ENCODE assay signal across 9 cellular contexts in the genomic region with DNA sequence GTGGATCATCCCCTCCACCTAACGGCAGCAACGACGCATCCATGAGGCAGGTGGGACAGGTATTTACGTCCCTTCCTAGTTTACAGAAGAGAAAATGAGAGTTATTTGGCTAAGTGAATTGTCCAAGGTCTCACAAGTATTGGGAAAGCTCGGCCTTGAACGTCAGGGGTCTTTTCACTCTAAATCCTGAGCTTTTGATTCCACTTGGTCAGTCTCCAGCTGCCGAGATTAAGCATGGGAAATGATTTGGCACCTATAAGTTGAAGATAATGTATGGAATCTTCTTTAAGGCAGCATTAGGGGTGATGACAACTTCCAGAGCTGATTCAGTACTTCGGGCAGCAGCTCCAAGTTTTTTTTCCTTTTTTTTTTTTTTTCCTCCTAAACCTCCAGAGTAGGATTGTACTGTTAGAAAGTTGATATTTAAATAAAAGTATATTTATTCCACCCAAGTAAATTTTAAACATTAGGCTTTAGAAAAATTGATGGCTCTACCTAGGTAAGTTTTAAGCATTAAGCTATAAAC. TPM values are rescaled to one million over a fixed set of nuclear protein-coding genes. Genes with fewer than 3 reads are reported as not detected.
DNase-seq lines count a peak whose midpoint lies in the region; ATAC-seq, FAIRE-seq and TF ChIP-seq lines count a peak whose summit lies in the region.
"Had no signal": no experiment of that assay in that cellular context is flagged by ENCODE, and none has a peak within 500 bp of the region (broad histone marks: within the 10 kb centered on the region; RNA-seq: fewer than 3 reads in every experiment).

No MANE protein-coding gene starts in this region.

- no peaks in the 10 kb centered on the region for H3K4me1 ChIP-seq in kidney (ENCODE audit: control insufficient read depth in 1 of 2, insufficient read depth in 1 of 2, low read depth in 1 of 2, low read length in 2 of 2)
- H3K4me1 ChIP-seq in tibial nerve, result peaks cover 0 to 25% (median 2%) of the 10 kb centered on the region in 4 donors

- 3 to 4% methylated on average over 8 of the region's 8 CpGs for WGBS in tibial nerve, 2 donors

- H3K9me3 Mint-ChIP-seq in activated T-cell treated with anti-CD3 and anti-CD28 coated beads, Interleukin-2, amount 50 U/mL, for 72 hours, result peaks cover 0 to 5% of the 10 kb centered on the region in 2 donors
- H3K9me3 Mint-ChIP-seq in activated naive CD8-positive, alpha-beta T cell treated with anti-CD3 and anti-CD28 coated beads for 36 hours, result no peaks in the 10 kb centered on the region

- H3K27me3 Mint-ChIP-seq in activated T-cell treated with anti-CD3 and anti-CD28 coated beads, Interleukin-2, amount 50 U/mL, for 72 hours (ENCODE audit: low read depth), result peaks cover 8% of the 10 kb centered on the region
- peaks cover 13% of the 10 kb centered on the region for H3K27me3 Mint-ChIP-seq in activated naive CD8-positive, alpha-beta T cell treated with anti-CD3 and anti-CD28 coated beads for 36 hours

- H3K27ac ChIP-seq in kidney (ENCODE audit: low read depth in 2 of 2, low read length in 2 of 2), result no peak overlapping the region
- peak overlapping the region in 3 of 4 donors; percentile 51 to 85 (median 78) for H3K27ac ChIP-seq in tibial nerve

- TF ChIP-seq CTCF in kidney (IDR thresholded peaks at IDR 0.05; ENCODE audit: borderline replicate concordance, extremely low read depth, insufficient read depth), result no peak
- no peak for TF ChIP-seq CTCF in tibial nerve (IDR thresholded peaks at IDR 0.05)

- H3K27me3 ChIP-seq in tibial nerve, result no peaks in the 10 kb centered on the region

- no peak for TF ChIP-seq POLR2A in tibial nerve (IDR thresholded peaks at IDR 0.05)

- no peak overlapping the region for H3K27ac Mint-ChIP-seq in activated T-cell treated with anti-CD3 and anti-CD28 coated beads, Interleukin-2, amount 50 U/mL, for 72 hours
- peak overlapping the region; percentile 13 for H3K27ac Mint-ChIP-seq in activated naive CD8-positive, alpha-beta T cell treated with anti-CD3 and anti-CD28 coated beads for 36 hours

- H3K9me3 ChIP-seq in kidney (ENCODE audit: control insufficient read depth in 1 of 2, low read length in 2 of 2) (no peaks in the 10 kb centered on the region), tibial nerve (no peaks in the 10 kb centered on the region)

- H3K4me1 Mint-ChIP-seq in activated T-cell treated with anti-CD3 and anti-CD28 coated beads, Interleukin-2, amount 50 U/mL, for 72 hours (ENCODE audit: low read depth), result peaks cover 31% of the 10 kb centered on the region
- H3K4me1 Mint-ChIP-seq in activated naive CD8-positive, alpha-beta T cell treated with anti-CD3 and anti-CD28 coated beads for 36 hours, result peaks cover 12% of the 10 kb centered on the region

- H3K4me3 Mint-ChIP-seq in activated T-cell treated with anti-CD3 and anti-CD28 coated beads, Interleukin-2, amount 50 U/mL, for 72 hours, result peak overlapping the region; percentile 86 to 88
- H3K4me3 Mint-ChIP-seq in activated naive CD8-positive, alpha-beta T cell treated with anti-CD3 and anti-CD28 coated beads for 36 hours, result peak overlapping the region; percentile 85

- no peak for DNase-seq in activated T-cell treated with anti-CD3 and anti-CD28 coated beads, Interleukin-2, amount 50 U/mL, for 72 hours
- no peak for DNase-seq in activated T-cell treated with anti-CD3 and anti-CD28 coated beads, Interleukin-2, amount 50 U/mL, for 1 hour
- no peak for DNase-seq in activated naive CD8-positive, alpha-beta T cell treated with anti-CD3 and anti-CD28 coated beads for 36 hours
- DNase-seq in kidney, result no peak
- DNase-seq in tibial nerve (ENCODE audit: low spot score in 2 of 2), result no peak
- DNase-seq in RCC 7860 (ENCODE audit: low spot score), result no peak

- H3K36me3 ChIP-seq in kidney (ENCODE audit: control insufficient read depth in 1 of 2, insufficient read depth in 2 of 2, low read length in 2 of 2) (no peaks in the 10 kb centered on the region), tibial nerve (no peaks in the 10 kb centered on the region)

- FAIRE-seq in kidney (lab: Jason Lieb, UNC) (no peak), RCC 7860 (lab: Jason Lieb, UNC) (no peak)
- FAIRE-seq: frontal cortex had no signal

- H3K36me3 Mint-ChIP-seq in activated T-cell treated with anti-CD3 and anti-CD28 coated beads, Interleukin-2, amount 50 U/mL, for 72 hours (ENCODE audit: insufficient read depth in 2 of 2), result peaks cover 4 to 6% of the 10 kb centered on the region in 2 donors
- peaks cover 3% of the 10 kb centered on the region for H3K36me3 Mint-ChIP-seq in activated naive CD8-positive, alpha-beta T cell treated with anti-CD3 and anti-CD28 coated beads for 36 hours

- intact Hi-C loops in kidney (cut with DNase I), result no loop called here

- H3K4me3 ChIP-seq in kidney (ENCODE audit: low read length in 2 of 2) (peak overlapping the region; percentile 80 to 87), tibial nerve (peak overlapping the region; percentile 56 to 100 (median 98))

- TF ChIP-seq EP300 in tibial nerve (IDR thresholded peaks at IDR 0.05), result no peak

- no peak for ATAC-seq in activated T-cell treated with anti-CD3 and anti-CD28 coated beads, Interleukin-2, amount 50 U/mL, for 72 hours (replicated peaks in 1 of 2)
- ATAC-seq in GM18909 (IDR thresholded peaks at IDR 0.05; ENCODE audit: poor library complexity, unreplicated experiment), result no peak
- ATAC-seq in GM19397 (IDR thresholded peaks at IDR 0.05; ENCODE audit: unreplicated experiment), result no peak

- H3K9ac ChIP-seq in kidney (ENCODE audit: low read length in 2 of 2), result peak overlapping the region in 1 of 2 donors; percentile 76

RNA-seq across cellular contexts. Expression of a gene that starts 0.7 kb away (rescaled TPM):
- 1 to 10 TPM; 6.6 to 7.8 TPM for total RNA-seq in activated T-cell treated with anti-CD3 and anti-CD28 coated beads, Interleukin-2, amount 50 U/mL, for 72 hours
- total RNA-seq in activated naive CD8-positive, alpha-beta T cell treated with anti-CD3 and anti-CD28 coated beads for 36 hours, result 1 to 10 TPM; 6.9 to 8.4 TPM
- total RNA-seq in kidney, result 9.6 TPM
- polyA plus RNA-seq in kidney (ENCODE audit: insufficient read depth, low read depth, low replicate concordance), result 9.6 TPM
- 10 to 100 TPM in 2 of 4 donors, 1 to 10 TPM in 2; 2.0 to 12.6 (median 8.4) TPM for total RNA-seq in tibial nerve

RNA-seq across cellular contexts. Expression of a gene that starts 44.9 kb away (rescaled TPM):
- 10 to 100 TPM; 28.3 to 30.4 TPM for total RNA-seq in activated T-cell treated with anti-CD3 and anti-CD28 coated beads, Interleukin-2, amount 50 U/mL, for 72 hours
- 10 to 100 TPM; 21.0 to 21.2 TPM for total RNA-seq in activated naive CD8-positive, alpha-beta T cell treated with anti-CD3 and anti-CD28 coated beads for 36 hours
- total RNA-seq in kidney (66.8 TPM), tibial nerve (10 to 100 TPM; 42.7 to 61.0 (median 51.7) TPM)
- polyA plus RNA-seq in kidney (ENCODE audit: insufficient read depth, low read depth, low replicate concordance), result 142 TPM

RNA-seq across cellular contexts. Expression of a gene that starts 58.5 kb away (rescaled TPM):
- total RNA-seq in activated T-cell treated with anti-CD3 and anti-CD28 coated beads, Interleukin-2, amount 50 U/mL, for 72 hours, result not detected
- total RNA-seq in activated naive CD8-positive, alpha-beta T cell treated with anti-CD3 and anti-CD28 coated beads for 36 hours, result not detected
- 0.19 TPM for total RNA-seq in kidney
- polyA plus RNA-seq in kidney (ENCODE audit: insufficient read depth, low read depth, low replicate concordance), result 0.34 TPM
- total RNA-seq in tibial nerve, result not detected

Comparison
In these comparisons a context has a peak if more than half of its experiments do, and no peak if none do; other contexts are left out.
1. H3K27ac ChIP-seq: peak in tibial nerve (3 of 4); none in kidney (0 of 2).